In genomic region chr1:33612877-33613487, GRCh38 we compare ENCODE assay signal across 9 cellular contexts.
DNase-seq lines count a peak whose midpoint lies in the region; ATAC-seq and TF ChIP-seq lines count a peak whose summit lies in the region.
"Had no signal": no experiment of that assay in that cellular context is flagged by ENCODE, and none has a peak within 500 bp of the region (broad histone marks: within the 10 kb centered on the region; RNA-seq: fewer than 3 reads in every experiment).

No MANE protein-coding gene starts in this region.

- intact Hi-C loops in A673 (cut with micrococcal nuclease; ENCODE audit: unreplicated experiment), result loop anchor here (2.0 to 5.0 kb wide), 3 partner anchors 141 to 518 kb away; partner anchors contain the start of gene ZSCAN20
- intact Hi-C loops in esophagus squamous epithelium (cut with DNase I), result no loop called here

- no peak overlapping the region for H3K27ac ChIP-seq in A673 (ENCODE audit: low read depth, low read length, poor library complexity, severe bottlenecking)
- no peak overlapping the region for H3K27ac ChIP-seq in esophagus squamous epithelium
- H3K27ac ChIP-seq: epithelial cell of prostate had no signal

- CTCF ChIA-PET in A673 (lab: Charles Lee), result interaction anchor here (0.5 to 1.6 kb wide), 7 partner anchors 20 to 525 kb away, joined by 3 to 8 read pairs (median 5); no protein-coding TSS in a partner anchor
- CTCF ChIA-PET in GM10248 (lab: Yijun Ruan, JAX), result interaction anchor here (0.7 to 2.6 kb wide), 18 partner anchors 9 to 977 kb away, joined by 3 to 12 read pairs (median 3); no protein-coding TSS in a partner anchor

- H3K27me3 Mint-ChIP-seq in T-helper 2 cell treated with Interferon-gamma antibody and Interleukin-4, amounts not matched to agents 5 μg/mL and 100 μg/mL, for 36 hours (ENCODE audit: low read depth), result peaks cover 7% of the 10 kb centered on the region
- peaks cover 31% of the 10 kb centered on the region for H3K27me3 Mint-ChIP-seq in nephron (ENCODE audit: low read depth)

- H3K27me3 ChIP-seq in A673 (replicated peaks; ENCODE audit: insufficient read depth, low read depth, low read length, poor library complexity), result no peaks in the 10 kb centered on the region
- peaks cover 0 to 41% (median 0%) of the 10 kb centered on the region in 4 donors for H3K27me3 ChIP-seq in esophagus squamous epithelium

- peak; percentile 78 for DNase-seq in A673 (ENCODE audit: low spot score)
- DNase-seq in GM10248 (ENCODE audit: extremely low spot score), result peak; percentile 67
- DNase-seq in NCI-H146 treated with DMSO at 0.1 percent for 48 hours (lab: John Stamatoyannopoulos, UW; ENCODE audit: unreplicated experiment), result peak; percentile 2
- DNase-seq in T-helper 2 cell treated with Interferon-gamma antibody and Interleukin-4, amounts not matched to agents 5 μg/mL and 100 μg/mL, for 36 hours (ENCODE audit: low spot score), result peak; percentile 9
- DNase-seq in esophagus squamous epithelium (lab: John Stamatoyannopoulos, UW), result no peak

- no peak overlapping the region for H3K27ac Mint-ChIP-seq in T-helper 2 cell treated with Interferon-gamma antibody and Interleukin-4, amounts not matched to agents 5 μg/mL and 100 μg/mL, for 36 hours
- no peak overlapping the region for H3K27ac Mint-ChIP-seq in nephron

- ATAC-seq in HG03196 (IDR thresholded peaks at IDR 0.05; ENCODE audit: unreplicated experiment) (no peak), HG02973 (IDR thresholded peaks at IDR 0.05; ENCODE audit: unreplicated experiment) (no peak)

- POLR2A ChIA-PET in A673 (lab: Charles Lee; ENCODE audit: low non-redundant PET), result interaction anchor here (0.7 kb wide), 1 partner anchor 49 kb away, joined by 4 read pairs; no protein-coding TSS in a partner anchor
- POLR2A ChIA-PET in GM10248 (lab: Yijun Ruan, JAX), result no interaction called here

- H3K4me3 ChIP-seq in A673 (ENCODE audit: low read depth, low read length, poor library complexity, severe bottlenecking) (no peak overlapping the region), esophagus squamous epithelium (no peak overlapping the region)

- TF ChIP-seq CTCF in A673 (conservative IDR thresholded peaks at IDR 0.05; ENCODE audit: low read depth, low read length) (peak; percentile 88), GM10248 (IDR thresholded peaks at IDR 0.05; ENCODE audit: control extremely low read depth, extremely low read depth, low read depth, missing control alignments) (peak; percentile 93), esophagus squamous epithelium (IDR thresholded peaks at IDR 0.05) (peak; percentile 31 to 82 (median 74)), nephron (IDR thresholded peaks at IDR 0.05; ENCODE audit: unreplicated experiment in 3 of 3) (peak; percentile 82 to 88 (median 88))

- H3K4me1 Mint-ChIP-seq in T-helper 2 cell treated with Interferon-gamma antibody and Interleukin-4, amounts not matched to agents 5 μg/mL and 100 μg/mL, for 36 hours (ENCODE audit: low read depth), result peaks cover 3% of the 10 kb centered on the region
- H3K4me1 Mint-ChIP-seq in nephron, result no peaks in the 10 kb centered on the region

- no peak overlapping the region for H3K4me3 Mint-ChIP-seq in T-helper 2 cell treated with Interferon-gamma antibody and Interleukin-4, amounts not matched to agents 5 μg/mL and 100 μg/mL, for 36 hours
- H3K4me3 Mint-ChIP-seq in nephron, result no peak overlapping the region

- H3K9me3 Mint-ChIP-seq in T-helper 2 cell treated with Interferon-gamma antibody and Interleukin-4, amounts not matched to agents 5 μg/mL and 100 μg/mL, for 36 hours, result no peaks in the 10 kb centered on the region
- no peaks in the 10 kb centered on the region for H3K9me3 Mint-ChIP-seq in nephron

- no peak for TF ChIP-seq POLR2A in esophagus squamous epithelium (IDR thresholded peaks at IDR 0.05)

- no TSS peak for BruUV-seq in A673 (replicated peaks; lab: Mats Ljungman, UMichigan)

- 39 to 56% methylated on average over 5 to 6 of the region's 11 CpGs for WGBS in esophagus squamous epithelium, 2 donors

- H3K4me1 ChIP-seq in A673 (ENCODE audit: insufficient read depth, low read length, poor library complexity, severe bottlenecking) (peaks cover 2% of the 10 kb centered on the region), esophagus squamous epithelium (no peaks in the 10 kb centered on the region)

- no peaks in the 10 kb centered on the region for H3K36me3 Mint-ChIP-seq in T-helper 2 cell treated with Interferon-gamma antibody and Interleukin-4, amounts not matched to agents 5 μg/mL and 100 μg/mL, for 36 hours (ENCODE audit: low read depth)
- H3K36me3 Mint-ChIP-seq in nephron (ENCODE audit: low read depth), result no peaks in the 10 kb centered on the region

- H3K36me3 ChIP-seq in A673 (ENCODE audit: insufficient read depth, low read length, poor library complexity, severe bottlenecking), result no peaks in the 10 kb centered on the region
- H3K36me3 ChIP-seq in esophagus squamous epithelium, result no peaks in the 10 kb centered on the region

- no peaks in the 10 kb centered on the region for H3K9me3 ChIP-seq in A673 (ENCODE audit: low read depth, low read length, poor library complexity, severe bottlenecking)
- H3K9me3 ChIP-seq in esophagus squamous epithelium, result no peaks in the 10 kb centered on the region
